ENCODE assay signal across 24 cellular contexts in the genomic region with DNA sequence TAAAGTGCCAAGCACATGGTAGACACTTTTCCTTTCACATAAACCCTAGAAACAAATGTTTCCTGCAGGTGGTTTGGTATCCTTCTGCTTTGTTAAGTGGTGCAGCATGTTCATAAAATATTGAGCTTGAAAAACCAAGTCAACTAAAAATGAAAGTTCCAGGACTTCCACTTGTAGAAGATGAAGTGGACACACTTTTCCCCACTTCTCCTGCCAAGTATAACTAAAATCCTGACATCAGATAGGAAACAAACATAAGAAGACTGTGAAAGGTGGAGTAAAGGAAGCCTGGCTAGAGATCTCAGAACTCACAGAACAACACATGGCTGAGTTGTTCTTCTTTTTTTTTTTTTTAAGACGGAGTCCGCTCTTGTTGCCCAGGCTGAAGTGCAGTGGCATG.
DNase-seq lines count a peak whose midpoint lies in the region; ATAC-seq, FAIRE-seq and TF ChIP-seq lines count a peak whose summit lies in the region.
"Had no signal": no experiment of that assay in that cellular context is flagged by ENCODE, and none has a peak within 500 bp of the region (broad histone marks: within the 10 kb centered on the region; RNA-seq: fewer than 3 reads in every experiment).

No MANE protein-coding gene starts in this region.

- no peaks in the 10 kb centered on the region for H3K79me2 ChIP-seq in endothelial cell of umbilical vein (ENCODE audit: control insufficient read depth, insufficient read depth, low read length)

- POLR2A ChIA-PET in HEK293 (lab: Yijun Ruan, JAX) (no interaction called here), endothelial cell of umbilical vein (lab: Charles Lee) (no interaction called here)

- H3K9me1 ChIP-seq in endothelial cell of umbilical vein (replicated peaks; ENCODE audit: control insufficient read depth, extremely low read depth, insufficient read depth, low read length) = no peaks in the 10 kb centered on the region

- no peak overlapping the region for H2AFZ ChIP-seq in endothelial cell of umbilical vein (ENCODE audit: low read depth, low read length)
- H2AFZ ChIP-seq: GM23248 had no signal

- H3K4me1 ChIP-seq in HEK293 (ENCODE audit: control insufficient read depth, insufficient read depth, low read length) = no peaks in the 10 kb centered on the region
- peaks cover 4% of the 10 kb centered on the region for H3K4me1 ChIP-seq in endothelial cell of umbilical vein (ENCODE audit: control insufficient read depth, extremely low read depth, insufficient read depth, low read length)
- peaks cover 17% of the 10 kb centered on the region for H3K4me1 ChIP-seq in lower lobe of right lung
- H3K4me1 ChIP-seq in upper lobe of right lung = no peaks in the 10 kb centered on the region
- H3K4me1 ChIP-seq: A549, BE2C had no signal

- H3K27ac ChIP-seq in HEK293 (ENCODE audit: extremely low read depth, low read depth, low read length) (no peak overlapping the region), endothelial cell of umbilical vein (ENCODE audit: insufficient read depth, low read depth, low read length) (no peak overlapping the region), lower lobe of right lung (no peak overlapping the region), upper lobe of right lung (no peak overlapping the region)
- H3K27ac ChIP-seq: A549, GM23248 had no signal

- FAIRE-seq in endothelial cell of umbilical vein (lab: Jason Lieb, UNC) = no peak
- FAIRE-seq: A549, G401.6, GM12892, GM19239, H1 had no signal

- no peaks in the 10 kb centered on the region for H4K20me1 ChIP-seq in endothelial cell of umbilical vein (replicated peaks; ENCODE audit: control insufficient read depth, extremely low read depth, insufficient read depth, low read length)

- TF ChIP-seq CTCF in HEK293 (tag by site-specific recombination; IDR thresholded peaks at IDR 0.05) = no peak
- no peak for TF ChIP-seq CTCF in endothelial cell of umbilical vein (IDR thresholded peaks at IDR 0.05; ENCODE audit: extremely low read depth in 1 of 2, insufficient read depth in 1 of 2, low read depth in 1 of 2, low read length in 2 of 2)
- no peak for TF ChIP-seq CTCF in lower lobe of right lung (IDR thresholded peaks at IDR 0.05)
- no peak for TF ChIP-seq CTCF in upper lobe of right lung (IDR thresholded peaks at IDR 0.05)

- BruUV-seq in endothelial cell of umbilical vein (replicated peaks; lab: Mats Ljungman, UMichigan) = no TSS peak

- no peak overlapping the region for H3K4me2 ChIP-seq in endothelial cell of umbilical vein (ENCODE audit: insufficient read depth, low read length)
- H3K4me2 ChIP-seq: A549 had no signal

- H3K27me3 ChIP-seq in endothelial cell of umbilical vein (ENCODE audit: control insufficient read depth in 2 of 2, insufficient read depth in 2 of 2, low read length in 2 of 2) = no peaks in the 10 kb centered on the region
- H3K27me3 ChIP-seq in lower lobe of right lung (ENCODE audit: low read depth) = no peaks in the 10 kb centered on the region
- H3K27me3 ChIP-seq in upper lobe of right lung = no peaks in the 10 kb centered on the region
- H3K27me3 ChIP-seq: BE2C had no signal

- H3K4me3 ChIP-seq in HEK293 (ENCODE audit: low read depth, low read length) (no peak overlapping the region), endothelial cell of umbilical vein (replicated peaks in 1 of 3; ENCODE audit: insufficient read depth in 1 of 3, low read depth in 1 of 3, low read length in 3 of 3) (no peak overlapping the region), lower lobe of right lung (no peak overlapping the region), upper lobe of right lung (no peak overlapping the region)
- H3K4me3 ChIP-seq: A549, GM23248 had no signal

- intact Hi-C loops in endothelial cell of umbilical vein (cut with micrococcal nuclease) = no loop called here
- intact Hi-C loops in lower lobe of right lung (cut with DNase I) = no loop called here
- intact Hi-C loops in upper lobe of right lung (cut with DNase I) = no loop called here

- H3K36me3 ChIP-seq in HEK293 (ENCODE audit: control insufficient read depth in 2 of 2, insufficient read depth in 1 of 2, low read length in 2 of 2) = no peaks in the 10 kb centered on the region
- H3K36me3 ChIP-seq in endothelial cell of umbilical vein (ENCODE audit: control insufficient read depth in 2 of 2, extremely low read depth in 1 of 2, insufficient read depth in 2 of 2, low read length in 2 of 2) = no peaks in the 10 kb centered on the region
- no peaks in the 10 kb centered on the region for H3K36me3 ChIP-seq in lower lobe of right lung
- H3K36me3 ChIP-seq in upper lobe of right lung = no peaks in the 10 kb centered on the region
- H3K36me3 ChIP-seq: BE2C had no signal

- dilution Hi-C loops in endothelial cell of umbilical vein (cut with MboI; ENCODE audit: extremely low pct_ligation_motif_present, low sequenced_read_pairs) = no loop called here

- H3K9me3 ChIP-seq in HEK293 (ENCODE audit: control insufficient read depth, insufficient read depth, low read depth, low read length) (no peaks in the 10 kb centered on the region; the same call in 1 of the 2 replicates), endothelial cell of umbilical vein (replicated peaks; ENCODE audit: control insufficient read depth, insufficient read depth, low read length) (no peaks in the 10 kb centered on the region), lower lobe of right lung (no peaks in the 10 kb centered on the region), upper lobe of right lung (no peaks in the 10 kb centered on the region)
- H3K9me3 ChIP-seq: A549, BE2C had no signal

- DNase-seq in endothelial cell of umbilical vein (ENCODE audit: low read depth, low spot score) = peak; percentile 44
- DNase-seq in lower lobe of right lung = no peak
- no peak for DNase-seq in upper lobe of right lung
- no peak for DNase-seq in ecto neural progenitor cell (ENCODE audit: low spot score)
- no peak for DNase-seq in SHP77 treated with DMSO at 0.1 percent for 48 hours (lab: John Stamatoyannopoulos, UW)
- DNase-seq: 8988T; ACHN; AML-193; BE2C; C1 segment of cervical spinal cord; Calu3; CD4-positive, alpha-beta memory T cell; COR-L47; DND-41; GM23248; H7; HCEC 1CT had no signal

- no peak overlapping the region for H3K9ac ChIP-seq in endothelial cell of umbilical vein (replicated peaks; ENCODE audit: extremely low read depth, insufficient read depth, low read length)
- H3K9ac ChIP-seq: GM23248 had no signal

- peak; percentile 43 to 79 for ATAC-seq in lower lobe of right lung
- peak; percentile 55 for ATAC-seq in upper lobe of right lung
- no peak for ATAC-seq in HG03045 (IDR thresholded peaks at IDR 0.05; ENCODE audit: unreplicated experiment)
- ATAC-seq: A549 had no signal

- TF ChIP-seq POLR2A in endothelial cell of umbilical vein (IDR thresholded peaks at IDR 0.05; ENCODE audit: low read depth, low read length) = no peak

- CTCF ChIA-PET in HEK293 (lab: Yijun Ruan, JAX) (no interaction called here), endothelial cell of umbilical vein (lab: Charles Lee) (interaction anchor here (0.6 to 1.6 kb wide), 3 partner anchors 14 to 52 kb away, joined by 3 to 4 read pairs (median 4); no protein-coding TSS in a partner anchor)

TF ChIP-seq in HEK293, 187 proteins besides CTCF, POLR2A, EP300 and RAD21:
- TF ChIP-seq ZNF2 (tag by site-specific recombination; IDR thresholded peaks at IDR 0.05) (no peak), PRDM1 (tag by site-specific recombination; IDR thresholded peaks at IDR 0.05) (peak; percentile 54; the same call in 1 of the 2 replicates)

TF ChIP-seq in endothelial cell of umbilical vein, 7 proteins besides CTCF, POLR2A, EP300 and RAD21:
- TF ChIP-seq MYC (IDR thresholded peaks at IDR 0.05; ENCODE audit: low read depth, low read length) = no peak
- no peak for TF ChIP-seq EZH2 (IDR thresholded peaks at IDR 0.05; ENCODE audit: borderline replicate concordance, low read depth, low read length, severe bottlenecking)
